In the genomic region with DNA sequence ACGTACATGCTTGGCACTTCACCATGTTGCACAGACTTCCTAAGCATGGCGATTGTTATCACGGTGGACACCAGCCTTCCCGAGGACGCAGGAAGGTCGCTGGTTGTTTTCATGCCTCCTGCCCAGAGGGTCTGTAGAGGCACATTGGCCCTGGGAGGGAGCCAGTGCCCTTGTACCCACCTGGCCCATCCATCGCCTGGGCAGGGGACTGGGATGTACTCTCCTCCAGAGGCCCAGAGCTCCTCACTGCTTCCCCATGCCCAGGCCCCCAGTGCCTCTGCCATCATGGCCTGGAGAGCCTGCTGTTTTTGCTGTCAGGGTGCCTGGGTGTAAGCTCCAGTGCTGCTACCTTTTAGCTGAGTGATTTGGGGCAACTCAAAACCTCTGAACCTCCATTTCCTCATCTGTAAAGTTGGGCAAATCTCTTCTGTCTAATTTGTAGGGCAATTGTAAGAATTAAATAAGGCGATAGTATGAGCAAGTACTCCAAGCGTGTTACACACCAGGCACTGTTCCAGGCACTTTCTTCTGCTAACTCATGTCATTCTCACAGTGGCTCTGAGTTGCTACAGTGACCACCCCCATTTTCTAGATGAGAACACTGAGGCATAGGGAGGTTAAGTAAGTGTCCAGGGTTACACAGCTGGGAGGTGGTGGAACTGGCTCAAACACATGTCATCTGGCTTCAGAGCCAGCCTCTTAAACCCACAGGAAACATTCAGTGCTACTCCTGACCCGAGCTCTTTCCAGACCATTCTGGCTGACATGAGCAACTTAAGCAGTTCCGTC, we compare ENCODE assay signal across 2 cellular contexts.
TF ChIP-seq lines count a peak whose summit lies in the region.

No MANE protein-coding gene starts in this region.

TF ChIP-seq in GM23338, 12 proteins besides CTCF, POLR2A, EP300 and RAD21 (continues in another document):
- TF ChIP-seq JUNB (IDR thresholded peaks at IDR 0.05; ENCODE audit: unreplicated experiment) (no peak), NANOG (IDR thresholded peaks at IDR 0.05; ENCODE audit: borderline replicate concordance) (no peak), ZNF331 (CRISPR knock-in tag; IDR thresholded peaks at IDR 0.05; ENCODE audit: low read depth) (no peak), EZH2phosphoT487 (IDR thresholded peaks at IDR 0.05; ENCODE audit: unreplicated experiment) (no peak), ZNF114 (CRISPR knock-in tag; IDR thresholded peaks at IDR 0.05) (no peak)
- TF ChIP-seq, protein P1, sequence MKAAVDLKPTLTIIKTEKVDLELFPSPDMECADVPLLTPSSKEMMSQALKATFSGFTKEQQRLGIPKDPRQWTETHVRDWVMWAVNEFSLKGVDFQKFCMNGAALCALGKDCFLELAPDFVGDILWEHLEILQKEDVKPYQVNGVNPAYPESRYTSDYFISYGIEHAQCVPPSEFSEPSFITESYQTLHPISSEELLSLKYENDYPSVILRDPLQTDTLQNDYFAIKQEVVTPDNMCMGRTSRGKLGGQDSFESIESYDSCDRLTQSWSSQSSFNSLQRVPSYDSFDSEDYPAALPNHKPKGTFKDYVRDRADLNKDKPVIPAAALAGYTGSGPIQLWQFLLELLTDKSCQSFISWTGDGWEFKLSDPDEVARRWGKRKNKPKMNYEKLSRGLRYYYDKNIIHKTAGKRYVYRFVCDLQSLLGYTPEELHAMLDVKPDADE (IDR thresholded peaks at IDR 0.05): no peak
- TF ChIP-seq, protein P2, sequence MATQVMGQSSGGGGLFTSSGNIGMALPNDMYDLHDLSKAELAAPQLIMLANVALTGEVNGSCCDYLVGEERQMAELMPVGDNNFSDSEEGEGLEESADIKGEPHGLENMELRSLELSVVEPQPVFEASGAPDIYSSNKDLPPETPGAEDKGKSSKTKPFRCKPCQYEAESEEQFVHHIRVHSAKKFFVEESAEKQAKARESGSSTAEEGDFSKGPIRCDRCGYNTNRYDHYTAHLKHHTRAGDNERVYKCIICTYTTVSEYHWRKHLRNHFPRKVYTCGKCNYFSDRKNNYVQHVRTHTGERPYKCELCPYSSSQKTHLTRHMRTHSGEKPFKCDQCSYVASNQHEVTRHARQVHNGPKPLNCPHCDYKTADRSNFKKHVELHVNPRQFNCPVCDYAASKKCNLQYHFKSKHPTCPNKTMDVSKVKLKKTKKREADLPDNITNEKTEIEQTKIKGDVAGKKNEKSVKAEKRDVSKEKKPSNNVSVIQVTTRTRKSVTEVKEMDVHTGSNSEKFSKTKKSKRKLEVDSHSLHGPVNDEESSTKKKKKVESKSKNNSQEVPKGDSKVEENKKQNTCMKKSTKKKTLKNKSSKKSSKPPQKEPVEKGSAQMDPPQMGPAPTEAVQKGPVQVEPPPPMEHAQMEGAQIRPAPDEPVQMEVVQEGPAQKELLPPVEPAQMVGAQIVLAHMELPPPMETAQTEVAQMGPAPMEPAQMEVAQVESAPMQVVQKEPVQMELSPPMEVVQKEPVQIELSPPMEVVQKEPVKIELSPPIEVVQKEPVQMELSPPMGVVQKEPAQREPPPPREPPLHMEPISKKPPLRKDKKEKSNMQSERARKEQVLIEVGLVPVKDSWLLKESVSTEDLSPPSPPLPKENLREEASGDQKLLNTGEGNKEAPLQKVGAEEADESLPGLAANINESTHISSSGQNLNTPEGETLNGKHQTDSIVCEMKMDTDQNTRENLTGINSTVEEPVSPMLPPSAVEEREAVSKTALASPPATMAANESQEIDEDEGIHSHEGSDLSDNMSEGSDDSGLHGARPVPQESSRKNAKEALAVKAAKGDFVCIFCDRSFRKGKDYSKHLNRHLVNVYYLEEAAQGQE (IDR thresholded peaks at IDR 0.05; ENCODE audit: unreplicated experiment): no peak

TF ChIP-seq in H1, 55 proteins besides CTCF, POLR2A, EP300 and RAD21:
- no peak for TF ChIP-seq EZH2 (IDR thresholded peaks at IDR 0.05; ENCODE audit: low read depth, low read length, severe bottlenecking)
